Comparison of ENCODE assay signal across 1 cellular context in genomic region chr14:75928587-75929230, GRCh38.
TF ChIP-seq lines count a peak whose summit lies in the region.

No MANE protein-coding gene starts in this region.

TF ChIP-seq in HepG2, 621 proteins besides CTCF, POLR2A, EP300 and RAD21:
- TF ChIP-seq ZBTB33 (CRISPR knock-in tag; IDR thresholded peaks at IDR 0.05) (no peak), AHDC1 (CRISPR knock-in tag; IDR thresholded peaks at IDR 0.05; ENCODE audit: borderline replicate concordance) (no peak), GATAD2A (CRISPR knock-in tag; IDR thresholded peaks at IDR 0.05) (no peak), E2F2 (CRISPR knock-in tag; IDR thresholded peaks at IDR 0.05; ENCODE audit: borderline replicate concordance) (no peak), ZNF350 (CRISPR knock-in tag; IDR thresholded peaks at IDR 0.05; ENCODE audit: borderline replicate concordance, low read depth) (no peak)
